1 cellular context compared by ENCODE assay signal in the genomic region with DNA sequence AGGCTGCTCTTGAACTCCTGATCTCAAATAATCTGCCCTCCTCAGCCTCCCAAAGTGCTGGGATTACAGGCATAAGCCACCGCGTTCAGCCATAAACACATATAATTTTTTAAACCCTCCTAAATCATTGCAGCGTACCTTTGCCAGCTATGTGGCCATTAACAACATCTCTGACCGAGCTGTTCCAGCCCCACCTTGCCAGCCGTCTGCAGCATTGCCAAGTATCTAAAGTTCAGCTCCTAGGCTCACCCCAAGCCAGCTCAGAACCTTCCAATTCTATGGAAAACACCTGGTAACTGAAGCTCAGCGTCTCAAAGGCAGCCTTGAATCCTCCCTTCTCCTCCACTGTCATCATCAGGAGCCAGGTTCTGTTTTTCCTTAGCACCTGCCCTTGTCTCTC.
TF ChIP-seq lines count a peak whose summit lies in the region.

No MANE protein-coding gene starts in this region.

TF ChIP-seq in GM23338, 12 proteins besides CTCF, POLR2A, EP300 and RAD21 (continued from another document):
- TF ChIP-seq, protein P1, sequence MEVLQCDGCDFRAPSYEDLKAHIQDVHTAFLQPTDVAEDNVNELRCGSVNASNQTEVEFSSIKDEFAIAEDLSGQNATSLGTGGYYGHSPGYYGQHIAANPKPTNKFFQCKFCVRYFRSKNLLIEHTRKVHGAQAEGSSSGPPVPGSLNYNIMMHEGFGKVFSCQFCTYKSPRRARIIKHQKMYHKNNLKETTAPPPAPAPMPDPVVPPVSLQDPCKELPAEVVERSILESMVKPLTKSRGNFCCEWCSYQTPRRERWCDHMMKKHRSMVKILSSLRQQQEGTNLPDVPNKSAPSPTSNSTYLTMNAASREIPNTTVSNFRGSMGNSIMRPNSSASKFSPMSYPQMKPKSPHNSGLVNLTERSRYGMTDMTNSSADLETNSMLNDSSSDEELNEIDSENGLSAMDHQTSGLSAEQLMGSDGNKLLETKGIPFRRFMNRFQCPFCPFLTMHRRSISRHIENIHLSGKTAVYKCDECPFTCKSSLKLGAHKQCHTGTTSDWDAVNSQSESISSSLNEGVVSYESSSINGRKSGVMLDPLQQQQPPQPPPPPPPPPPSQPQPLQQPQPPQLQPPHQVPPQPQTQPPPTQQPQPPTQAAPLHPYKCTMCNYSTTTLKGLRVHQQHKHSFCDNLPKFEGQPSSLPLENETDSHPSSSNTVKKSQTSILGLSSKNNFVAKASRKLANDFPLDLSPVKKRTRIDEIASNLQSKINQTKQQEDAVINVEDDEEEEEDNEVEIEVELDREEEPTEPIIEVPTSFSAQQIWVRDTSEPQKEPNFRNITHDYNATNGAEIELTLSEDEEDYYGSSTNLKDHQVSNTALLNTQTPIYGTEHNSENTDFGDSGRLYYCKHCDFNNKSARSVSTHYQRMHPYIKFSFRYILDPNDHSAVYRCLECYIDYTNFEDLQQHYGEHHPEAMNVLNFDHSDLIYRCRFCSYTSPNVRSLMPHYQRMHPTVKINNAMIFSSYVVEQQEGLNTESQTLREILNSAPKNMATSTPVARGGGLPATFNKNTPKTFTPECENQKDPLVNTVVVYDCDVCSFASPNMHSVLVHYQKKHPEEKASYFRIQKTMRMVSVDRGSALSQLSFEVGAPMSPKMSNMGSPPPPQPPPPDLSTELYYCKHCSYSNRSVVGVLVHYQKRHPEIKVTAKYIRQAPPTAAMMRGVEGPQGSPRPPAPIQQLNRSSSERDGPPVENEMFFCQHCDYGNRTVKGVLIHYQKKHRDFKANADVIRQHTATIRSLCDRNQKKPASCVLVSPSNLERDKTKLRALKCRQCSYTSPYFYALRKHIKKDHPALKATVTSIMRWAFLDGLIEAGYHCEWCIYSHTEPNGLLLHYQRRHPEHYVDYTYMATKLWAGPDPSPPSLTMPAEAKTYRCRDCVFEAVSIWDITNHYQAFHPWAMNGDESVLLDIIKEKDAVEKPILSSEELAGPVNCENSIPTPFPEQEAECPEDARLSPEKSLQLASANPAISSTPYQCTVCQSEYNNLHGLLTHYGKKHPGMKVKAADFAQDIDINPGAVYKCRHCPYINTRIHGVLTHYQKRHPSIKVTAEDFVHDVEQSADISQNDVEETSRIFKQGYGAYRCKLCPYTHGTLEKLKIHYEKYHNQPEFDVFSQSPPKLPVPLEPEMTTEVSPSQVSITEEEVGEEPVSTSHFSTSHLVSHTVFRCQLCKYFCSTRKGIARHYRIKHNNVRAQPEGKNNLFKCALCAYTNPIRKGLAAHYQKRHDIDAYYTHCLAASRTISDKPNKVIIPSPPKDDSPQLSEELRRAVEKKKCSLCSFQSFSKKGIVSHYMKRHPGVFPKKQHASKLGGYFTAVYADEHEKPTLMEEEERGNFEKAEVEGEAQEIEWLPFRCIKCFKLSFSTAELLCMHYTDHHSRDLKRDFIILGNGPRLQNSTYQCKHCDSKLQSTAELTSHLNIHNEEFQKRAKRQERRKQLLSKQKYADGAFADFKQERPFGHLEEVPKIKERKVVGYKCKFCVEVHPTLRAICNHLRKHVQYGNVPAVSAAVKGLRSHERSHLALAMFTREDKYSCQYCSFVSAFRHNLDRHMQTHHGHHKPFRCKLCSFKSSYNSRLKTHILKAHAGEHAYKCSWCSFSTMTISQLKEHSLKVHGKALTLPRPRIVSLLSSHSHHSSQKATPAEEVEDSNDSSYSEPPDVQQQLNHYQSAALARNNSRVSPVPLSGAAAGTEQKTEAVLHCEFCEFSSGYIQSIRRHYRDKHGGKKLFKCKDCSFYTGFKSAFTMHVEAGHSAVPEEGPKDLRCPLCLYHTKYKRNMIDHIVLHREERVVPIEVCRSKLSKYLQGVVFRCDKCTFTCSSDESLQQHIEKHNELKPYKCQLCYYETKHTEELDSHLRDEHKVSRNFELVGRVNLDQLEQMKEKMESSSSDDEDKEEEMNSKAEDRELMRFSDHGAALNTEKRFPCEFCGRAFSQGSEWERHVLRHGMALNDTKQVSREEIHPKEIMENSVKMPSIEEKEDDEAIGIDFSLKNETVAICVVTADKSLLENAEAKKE (CRISPR knock-in tag; IDR thresholded peaks at IDR 0.05): no peak
- TF ChIP-seq, protein P2, sequence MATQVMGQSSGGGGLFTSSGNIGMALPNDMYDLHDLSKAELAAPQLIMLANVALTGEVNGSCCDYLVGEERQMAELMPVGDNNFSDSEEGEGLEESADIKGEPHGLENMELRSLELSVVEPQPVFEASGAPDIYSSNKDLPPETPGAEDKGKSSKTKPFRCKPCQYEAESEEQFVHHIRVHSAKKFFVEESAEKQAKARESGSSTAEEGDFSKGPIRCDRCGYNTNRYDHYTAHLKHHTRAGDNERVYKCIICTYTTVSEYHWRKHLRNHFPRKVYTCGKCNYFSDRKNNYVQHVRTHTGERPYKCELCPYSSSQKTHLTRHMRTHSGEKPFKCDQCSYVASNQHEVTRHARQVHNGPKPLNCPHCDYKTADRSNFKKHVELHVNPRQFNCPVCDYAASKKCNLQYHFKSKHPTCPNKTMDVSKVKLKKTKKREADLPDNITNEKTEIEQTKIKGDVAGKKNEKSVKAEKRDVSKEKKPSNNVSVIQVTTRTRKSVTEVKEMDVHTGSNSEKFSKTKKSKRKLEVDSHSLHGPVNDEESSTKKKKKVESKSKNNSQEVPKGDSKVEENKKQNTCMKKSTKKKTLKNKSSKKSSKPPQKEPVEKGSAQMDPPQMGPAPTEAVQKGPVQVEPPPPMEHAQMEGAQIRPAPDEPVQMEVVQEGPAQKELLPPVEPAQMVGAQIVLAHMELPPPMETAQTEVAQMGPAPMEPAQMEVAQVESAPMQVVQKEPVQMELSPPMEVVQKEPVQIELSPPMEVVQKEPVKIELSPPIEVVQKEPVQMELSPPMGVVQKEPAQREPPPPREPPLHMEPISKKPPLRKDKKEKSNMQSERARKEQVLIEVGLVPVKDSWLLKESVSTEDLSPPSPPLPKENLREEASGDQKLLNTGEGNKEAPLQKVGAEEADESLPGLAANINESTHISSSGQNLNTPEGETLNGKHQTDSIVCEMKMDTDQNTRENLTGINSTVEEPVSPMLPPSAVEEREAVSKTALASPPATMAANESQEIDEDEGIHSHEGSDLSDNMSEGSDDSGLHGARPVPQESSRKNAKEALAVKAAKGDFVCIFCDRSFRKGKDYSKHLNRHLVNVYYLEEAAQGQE (IDR thresholded peaks at IDR 0.05; ENCODE audit: unreplicated experiment): no peak
- TF ChIP-seq STAT1 (IDR thresholded peaks at IDR 0.05; ENCODE audit: unreplicated experiment): no peak
- TF ChIP-seq EZH2phosphoT487 (IDR thresholded peaks at IDR 0.05; ENCODE audit: unreplicated experiment): no peak
- TF ChIP-seq ZNF331 (CRISPR knock-in tag; IDR thresholded peaks at IDR 0.05; ENCODE audit: low read depth): no peak
- no peak for TF ChIP-seq CREB1 (CRISPR knock-in tag; IDR thresholded peaks at IDR 0.05; ENCODE audit: low read depth)
TF ChIP-seq in GM23338: peak in this region for 0.
